11 cellular contexts compared by ENCODE assay signal in the genomic region with DNA sequence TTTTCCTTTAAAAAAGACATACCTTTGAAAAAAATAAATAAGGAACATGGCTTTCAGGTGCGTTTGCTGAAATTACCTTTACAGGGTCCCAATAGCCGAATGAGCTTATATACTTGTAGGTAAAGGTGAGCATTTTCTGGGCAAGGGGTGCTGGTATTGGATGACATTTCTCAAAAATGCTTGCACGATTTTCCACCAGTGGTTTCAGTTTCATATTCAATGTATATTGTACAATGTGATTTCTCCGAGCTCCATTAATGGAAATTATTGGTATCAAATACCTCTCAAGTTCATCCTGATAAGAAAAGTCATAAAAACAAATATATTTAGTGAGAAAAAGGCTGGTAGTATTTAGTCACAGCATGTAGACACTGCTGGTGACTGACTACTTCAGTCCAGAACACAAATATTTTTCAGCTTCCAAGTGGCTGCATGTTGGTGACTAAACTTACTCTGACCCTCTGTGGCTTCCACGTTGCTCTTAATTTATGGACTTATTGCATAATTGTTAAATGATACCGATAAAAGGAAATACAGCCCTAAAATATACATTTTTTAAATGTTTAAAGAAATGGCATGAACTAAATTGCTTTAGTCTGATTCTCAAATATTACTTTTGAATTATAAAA. TPM values are rescaled to one million over a fixed set of nuclear protein-coding genes. Genes with fewer than 3 reads are reported as not detected.
DNase-seq lines count a peak whose midpoint lies in the region; ATAC-seq lines count a peak whose summit lies in the region.
"Had no signal": no experiment of that assay in that cellular context is flagged by ENCODE, and none has a peak within 500 bp of the region (broad histone marks: within the 10 kb centered on the region; RNA-seq: fewer than 3 reads in every experiment).

No MANE protein-coding gene starts in this region.

- peak overlapping the region; percentile 32; the same call in 1 of the 2 replicates for H3K27ac ChIP-seq in BLaER1
- H3K27ac ChIP-seq in caudate nucleus (ENCODE audit: low read depth, low read length) = no peak overlapping the region

- H3K9me3 ChIP-seq in BLaER1 (peaks cover 20% of the 10 kb centered on the region), T-helper 17 cell (ENCODE audit: control insufficient read depth, low read length, poor library complexity, severe bottlenecking) (no peaks in the 10 kb centered on the region)

- H3K36me3 ChIP-seq in BLaER1 = no peaks in the 10 kb centered on the region

- H3K27ac Mint-ChIP-seq in IgD-negative memory B cell = no peak overlapping the region
- peak overlapping the region; percentile 82 for H3K27ac Mint-ChIP-seq in T-helper 17 cell
- H3K27ac Mint-ChIP-seq: nephron had no signal

- DNase-seq in T-helper 17 cell = no peak
- peak; percentile 15 for DNase-seq in iris pigment epithelial cell (ENCODE audit: low read depth)
- DNase-seq in NCI-H82 treated with DMSO at 0.1 percent for 48 hours (lab: John Stamatoyannopoulos, UW; ENCODE audit: unreplicated experiment) = no peak
- DNase-seq in caudate nucleus (lab: John Stamatoyannopoulos, UW) = no peak
- DNase-seq in SKM-1 (lab: John Stamatoyannopoulos, UW; ENCODE audit: unreplicated experiment) = no peak
- DNase-seq: NCI-H2171; stimulated activated CD4-positive, alpha-beta T cell treated with anti-CD3 and anti-CD28 coated beads, Interleukin-12 subunit alpha, Interleukin-12 subunit beta, amount 100 ng/mL, for 4 hours had no signal

- H3K9ac ChIP-seq in BLaER1 = no peak overlapping the region

- H3K36me3 Mint-ChIP-seq in IgD-negative memory B cell (peaks cover 10% of the 10 kb centered on the region), T-helper 17 cell (ENCODE audit: low read depth) (peaks cover 2% of the 10 kb centered on the region)

- peaks cover 0 to 1% (median 0%) of the 10 kb centered on the region in 3 donors for H3K9me3 Mint-ChIP-seq in IgD-negative memory B cell
- H3K9me3 Mint-ChIP-seq: nephron had no signal

- H3K4me1 ChIP-seq in BLaER1 = peaks cover 30% of the 10 kb centered on the region

- H3K4me2 ChIP-seq in BLaER1 = peak overlapping the region; percentile 76

- ATAC-seq in T-helper 17 cell = no peak
- ATAC-seq in HG03571 (IDR thresholded peaks at IDR 0.05; ENCODE audit: unreplicated experiment) = no peak

- H3K4me1 Mint-ChIP-seq in IgD-negative memory B cell = peaks cover 7 to 9% (median 8%) of the 10 kb centered on the region in 3 donors
- H3K4me1 Mint-ChIP-seq in T-helper 17 cell = peaks cover 16% of the 10 kb centered on the region

- no peaks in the 10 kb centered on the region for H3K27me3 Mint-ChIP-seq in IgD-negative memory B cell
- no peaks in the 10 kb centered on the region for H3K27me3 Mint-ChIP-seq in T-helper 17 cell

- peak overlapping the region; percentile 31; the same call in 1 of the 2 replicates for H3K4me3 ChIP-seq in BLaER1

- H3K27me3 ChIP-seq in BLaER1 = no peaks in the 10 kb centered on the region

- H3K4me3 Mint-ChIP-seq in IgD-negative memory B cell (peak overlapping the region in 3 of 4 donors; percentile 28 to 45 (median 39)), T-helper 17 cell (peak overlapping the region; percentile 93)
- H3K4me3 Mint-ChIP-seq: nephron had no signal

- H4K20me1 ChIP-seq in BLaER1 = no peaks in the 10 kb centered on the region

RNA-seq across cellular contexts. Expression of a gene that starts 32.9 kb away (rescaled TPM):
- polyA plus RNA-seq in IgD-negative memory B cell = 15.5 TPM
- 10 to 100 TPM; 14.3 to 15.3 TPM for total RNA-seq in T-helper 17 cell
